Comparison of ENCODE assay signal across 21 cellular contexts in the genomic region with DNA sequence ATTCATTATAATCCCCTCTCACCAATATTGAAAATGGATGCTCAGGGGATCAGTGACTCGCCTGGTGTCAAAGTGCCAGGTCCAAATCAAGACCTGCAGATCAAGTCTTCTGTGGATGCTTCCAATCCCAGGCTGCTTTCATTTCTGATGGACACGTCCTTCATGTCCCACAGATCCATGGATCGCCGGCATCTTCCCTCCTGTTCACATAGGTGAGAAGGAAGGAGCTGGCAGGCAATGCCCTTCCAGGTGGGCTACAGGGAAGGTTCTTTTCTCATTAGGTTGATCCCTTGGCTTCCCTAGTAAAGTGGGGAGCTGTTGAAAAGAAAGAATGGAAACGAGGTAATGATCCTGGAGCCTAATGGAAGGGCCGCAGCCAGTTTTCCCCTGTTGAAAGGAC.
DNase-seq lines count a peak whose midpoint lies in the region; FAIRE-seq and TF ChIP-seq lines count a peak whose summit lies in the region.
"Had no signal": no experiment of that assay in that cellular context is flagged by ENCODE, and none has a peak within 500 bp of the region (broad histone marks: within the 10 kb centered on the region; RNA-seq: fewer than 3 reads in every experiment).

No MANE protein-coding gene starts in this region.

- TF ChIP-seq CTCF in Calu3 (IDR thresholded peaks at IDR 0.05; ENCODE audit: unreplicated experiment) (no peak), WI38 (IDR thresholded peaks at IDR 0.05; ENCODE audit: low read depth, low read length) (no peak), D721Med (IDR thresholded peaks at IDR 0.05; ENCODE audit: insufficient read depth, missing control alignments) (no peak)

- no peak overlapping the region for H3K27ac ChIP-seq in mesenchymal stem cell (ENCODE audit: low read length, poor library complexity, severe bottlenecking)
- peak overlapping the region in 14 of 21 experiments; percentile 14 to 75 (median 42) for H3K27ac ChIP-seq in skin epidermis
- H3K27ac ChIP-seq: cardiac muscle cell, HL-60 had no signal

- no peak overlapping the region for H2BK15ac ChIP-seq in mesenchymal stem cell (ENCODE audit: low read depth, poor library complexity, severe bottlenecking)

- H3K27me3 ChIP-seq in mesenchymal stem cell (ENCODE audit: control insufficient read depth in 1 of 2, insufficient read depth in 1 of 2, low read length in 2 of 2): peaks cover 3 to 11% of the 10 kb centered on the region in 2 experiments
- H3K27me3 ChIP-seq: cardiac muscle cell, MG63, neutrophil had no signal

- H3K4me3 ChIP-seq in WI38 (ENCODE audit: low read depth, low read length): peak overlapping the region; percentile 43; the same call in 1 of the 2 replicates
- H3K4me3 ChIP-seq in mesenchymal stem cell (ENCODE audit: insufficient read depth in 1 of 2, low read depth in 1 of 2, low read length in 2 of 2): peak overlapping the region in 1 of 2 experiments; percentile 67
- peak overlapping the region in 3 of 7 experiments; percentile 4 to 16 (median 14) for H3K4me3 ChIP-seq in skin epidermis
- H3K4me3 ChIP-seq: cardiac muscle cell, MG63 had no signal

- H3K18ac ChIP-seq in mesenchymal stem cell (ENCODE audit: low read depth in 1 of 2, low read length in 2 of 2): no peak overlapping the region

- no peaks in the 10 kb centered on the region for H3K27me3 Mint-ChIP-seq in Calu3 (ENCODE audit: unreplicated experiment)
- H3K27me3 Mint-ChIP-seq in activated T-cell treated with anti-CD3 and anti-CD28 coated beads, Interleukin-2, amount 50 U/mL, for 24 hours: no peaks in the 10 kb centered on the region
- H3K27me3 Mint-ChIP-seq: CD4-positive, alpha-beta T cell; IgD-negative memory B cell had no signal

- H4K91ac ChIP-seq in mesenchymal stem cell (ENCODE audit: low read length): peak overlapping the region; percentile 67

- H3K79me1 ChIP-seq in mesenchymal stem cell (replicated peaks; ENCODE audit: low read length, poor library complexity, severe bottlenecking): no peaks in the 10 kb centered on the region

- no peaks in the 10 kb centered on the region for H3K9me3 ChIP-seq in mesenchymal stem cell (ENCODE audit: control insufficient read depth, low read length)
- H3K9me3 ChIP-seq: MG63, neutrophil had no signal

- FAIRE-seq in D721Med (lab: Jason Lieb, UNC): no peak

- peaks cover 9 to 11% of the 10 kb centered on the region in 2 experiments for H3K36me3 ChIP-seq in mesenchymal stem cell (ENCODE audit: control insufficient read depth in 1 of 2, insufficient read depth in 2 of 2, low read depth in 1 of 2, low read length in 2 of 2)
- H3K36me3 ChIP-seq: cardiac muscle cell, MG63, neutrophil had no signal

- H4K8ac ChIP-seq in mesenchymal stem cell (ENCODE audit: low read length): peak overlapping the region; percentile 31

- H3K23ac ChIP-seq in mesenchymal stem cell (ENCODE audit: low read length in 2 of 2): no peak overlapping the region

- no peaks in the 10 kb centered on the region for H3K4me1 Mint-ChIP-seq in Calu3 (ENCODE audit: low read depth, unreplicated experiment)
- no peaks in the 10 kb centered on the region for H3K4me1 Mint-ChIP-seq in activated T-cell treated with anti-CD3 and anti-CD28 coated beads, Interleukin-2, amount 50 U/mL, for 24 hours (ENCODE audit: low read depth)
- H3K4me1 Mint-ChIP-seq: IgD-negative memory B cell had no signal

- peaks cover 7% of the 10 kb centered on the region for H3K4me1 ChIP-seq in mesenchymal stem cell (ENCODE audit: control insufficient read depth, insufficient read depth, low read depth, low read length)

- H2AK5ac ChIP-seq in mesenchymal stem cell (ENCODE audit: low read length, severe bottlenecking): no peak overlapping the region

- H3K36me3 Mint-ChIP-seq in Calu3 (ENCODE audit: insufficient read depth, unreplicated experiment): peaks cover 18% of the 10 kb centered on the region
- peaks cover 12% of the 10 kb centered on the region for H3K36me3 Mint-ChIP-seq in activated T-cell treated with anti-CD3 and anti-CD28 coated beads, Interleukin-2, amount 50 U/mL, for 24 hours (ENCODE audit: low read depth)
- H3K36me3 Mint-ChIP-seq: IgD-negative memory B cell had no signal

- H3K4me2 ChIP-seq in mesenchymal stem cell (ENCODE audit: low read length, poor library complexity, severe bottlenecking): no peak overlapping the region

- intact Hi-C loops in Calu3 (cut with micrococcal nuclease; ENCODE audit: unreplicated experiment): no loop called here

- DNase-seq in Calu3: no peak
- no peak for DNase-seq in mesenchymal stem cell
- DNase-seq in NCI-H69 (lab: John Stamatoyannopoulos, UW): no peak
- DNase-seq in D721Med (ENCODE audit: insufficient read length, low spot score): no peak
- no peak for DNase-seq in activated gamma-delta T cell treated with Interleukin-2 at 50 U/mL for 16 hours
- no peak for DNase-seq in activated T-cell treated with anti-CD3 and anti-CD28 coated beads, Interleukin-2, amount 50 U/mL, for 24 hours
- DNase-seq: activated CD4-positive, CD25-positive, alpha-beta regulatory T cell treated with anti-CD3 and anti-CD28 coated beads, Interleukin-2, amount 50 U/mL, for 72 hours; CD4-positive, alpha-beta T cell; DND-41; MG63; NCI-H1694 treated with DMSO at 0.1 percent for 48 hours; NCI-H226; stimulated activated CD4-positive, alpha-beta T cell treated with anti-CD3 and anti-CD28 coated beads, Interleukin-4, amount 100 ng/mL, for 1 hour; T-helper 9 cell had no signal

- no peak overlapping the region for H2BK120ac ChIP-seq in mesenchymal stem cell (ENCODE audit: low read depth, low read length)

- no TSS peak for BruUV-seq in Calu3 (replicated peaks; lab: Mats Ljungman, UMichigan)

- H2AFZ ChIP-seq in mesenchymal stem cell (ENCODE audit: low read depth, low read length): no peak overlapping the region

- no peak overlapping the region for H3K14ac ChIP-seq in mesenchymal stem cell (ENCODE audit: low read length in 2 of 2)

- H3K27ac Mint-ChIP-seq in Calu3 (ENCODE audit: unreplicated experiment): peak overlapping the region; percentile 64
- no peak overlapping the region for H3K27ac Mint-ChIP-seq in activated T-cell treated with anti-CD3 and anti-CD28 coated beads, Interleukin-2, amount 50 U/mL, for 24 hours
- H3K27ac Mint-ChIP-seq: activated T-helper 17 cell treated with anti-CD3 and anti-CD28 coated beads, Interleukin-2, amount 50 U/mL, for 72 hours; CD4-positive, alpha-beta T cell had no signal

- H3K9ac ChIP-seq in mesenchymal stem cell (ENCODE audit: low read length): peak overlapping the region; percentile 81

- CTCF ChIA-PET in Calu3 (lab: Charles Lee): no interaction called here

- no peak overlapping the region for H3K4ac ChIP-seq in mesenchymal stem cell (ENCODE audit: low read depth in 1 of 2, low read length in 2 of 2)

- WGBS in mesenchymal stem cell: 96% methylated on average over 6 of the region's 6 CpGs

- no peak overlapping the region for H2BK5ac ChIP-seq in mesenchymal stem cell (ENCODE audit: low read depth, low read length, poor library complexity, severe bottlenecking)

- peaks cover 7% of the 10 kb centered on the region for H3K9me3 Mint-ChIP-seq in Calu3 (ENCODE audit: low read depth, unreplicated experiment)
- H3K9me3 Mint-ChIP-seq in activated T-cell treated with anti-CD3 and anti-CD28 coated beads, Interleukin-2, amount 50 U/mL, for 24 hours: peaks cover 11% of the 10 kb centered on the region
- H3K9me3 Mint-ChIP-seq: activated T-helper 17 cell treated with anti-CD3 and anti-CD28 coated beads, Interleukin-2, amount 50 U/mL, for 72 hours had no signal

- peak overlapping the region in 1 of 2 experiments; percentile 7 for H2BK12ac ChIP-seq in mesenchymal stem cell (ENCODE audit: low read length in 2 of 2)

- no peak overlapping the region for H3K4me3 Mint-ChIP-seq in Calu3 (ENCODE audit: low read depth, unreplicated experiment)
- H3K4me3 Mint-ChIP-seq in activated T-cell treated with anti-CD3 and anti-CD28 coated beads, Interleukin-2, amount 50 U/mL, for 24 hours: no peak overlapping the region
- H3K4me3 Mint-ChIP-seq: activated T-helper 17 cell treated with anti-CD3 and anti-CD28 coated beads, Interleukin-2, amount 50 U/mL, for 72 hours; CD4-positive, alpha-beta T cell; IgD-negative memory B cell had no signal
